17 cellular contexts compared by ENCODE assay signal in genomic region chr3:193851416-193851815, GRCh38.
A peak's percentile ranks its signal among the peaks of the same experiment; 100 is the strongest.
DNase-seq lines count a peak whose midpoint lies in the region; ATAC-seq, FAIRE-seq and TF ChIP-seq lines count a peak whose summit lies in the region.
"Had no signal": no experiment of that assay in that cellular context is flagged by ENCODE, and none has a peak within 500 bp of the region (broad histone marks: within the 10 kb centered on the region; RNA-seq: fewer than 3 reads in every experiment).

No MANE protein-coding gene starts in this region.

- no peaks in the 10 kb centered on the region for H3K9me3 ChIP-seq in K562 (replicated peaks; ENCODE audit: control insufficient read depth, insufficient read depth, low read depth, low read length)
- H3K9me3 ChIP-seq in CD4-positive, alpha-beta T cell (ENCODE audit: control insufficient read depth, low read length), result no peaks in the 10 kb centered on the region
- H3K9me3 ChIP-seq: SK-N-SH, uterus had no signal

- in situ Hi-C loops in K562 (cut with MboI), result no loop called here

- intact Hi-C loops in K562 (cut with micrococcal nuclease) (loop anchor here (5.0 kb wide), 2 partner anchors 61 to 151 kb away; no protein-coding TSS in a partner anchor), left ventricle myocardium superior (cut with micrococcal nuclease) (no loop called here), sciatic nerve (cut with DNase I) (loop anchor here (10.0 kb wide), 1 partner anchor 253 kb away; no protein-coding TSS in a partner anchor)
- intact Hi-C loops in CD4-positive, alpha-beta T cell (cut with DNase I, micrococcal nuclease), result no loop called here

- no peak overlapping the region for H3K4me3 ChIP-seq in K562
- H3K4me3 ChIP-seq: uterus had no signal

- no peak for TF ChIP-seq CTCF in K562 (IDR thresholded peaks at IDR 0.05 in 2 of 3, conservative IDR thresholded peaks at IDR 0.05 in 1 of 3; ENCODE audit: insufficient read depth in 2 of 3, low read depth in 1 of 3, low read length in 3 of 3)
- no peak for TF ChIP-seq CTCF in CD4-positive, alpha-beta T cell (IDR thresholded peaks at IDR 0.05)

- CTCF ChIA-PET in K562 (lab: Yijun Ruan, JAX; ENCODE audit: low intra/inter-chr PET ratio), result no interaction called here
- CTCF ChIA-PET in CD4-positive, alpha-beta T cell (lab: Charles Lee), result no interaction called here

- peak overlapping the region; percentile 59 for H3K27ac ChIP-seq in K562 (ENCODE audit: extremely low read depth, low read depth, low read length)
- no peak overlapping the region for H3K27ac ChIP-seq in CD4-positive, alpha-beta T cell (ENCODE audit: low read depth, low read length)
- H3K27ac ChIP-seq: uterus had no signal

- peak overlapping the region; percentile 78 for H2AFZ ChIP-seq in K562 (ENCODE audit: low read depth, low read length)

- no peak for TF ChIP-seq RAD21 in K562 (CRISPR knock-in tag; conservative IDR thresholded peaks at IDR 0.05 in 1 of 2, IDR thresholded peaks at IDR 0.05 in 1 of 2)

- H3K4me1 Mint-ChIP-seq in CD4-positive, alpha-beta T cell (ENCODE audit: low read depth), result no peaks in the 10 kb centered on the region

- TF ChIP-seq EP300 in K562 (IDR thresholded peaks at IDR 0.05; ENCODE audit: low read length), result peak; percentile 65

- FAIRE-seq in K562 (lab: Jason Lieb, UNC), result peak; percentile 78

- no peak for TF ChIP-seq POLR2A in K562 (conservative IDR thresholded peaks at IDR 0.05)

- BruUV-seq in K562 (replicated peaks; lab: Mats Ljungman, UMichigan), result no TSS peak

- H3K36me3 Mint-ChIP-seq in CD4-positive, alpha-beta T cell (ENCODE audit: low read depth), result no peaks in the 10 kb centered on the region

- no peaks in the 10 kb centered on the region for H3K9me3 Mint-ChIP-seq in CD4-positive, alpha-beta T cell
- H3K9me3 Mint-ChIP-seq: activated T-cell treated with anti-CD3 and anti-CD28 coated beads, Interleukin-2, amount 50 U/mL, for 72 hours had no signal

- peak overlapping the region in 1 of 2 experiments; percentile 38; a peak in 2 of 4 replicates for H3K9ac ChIP-seq in K562 (ENCODE audit: insufficient read depth in 1 of 2, low read depth in 2 of 2, low read length in 2 of 2)
- H3K9ac ChIP-seq: SK-N-SH had no signal

- no peaks in the 10 kb centered on the region for H3K9me1 ChIP-seq in K562 (ENCODE audit: control insufficient read depth, insufficient read depth, low read length)

- H3K36me3 ChIP-seq in K562 (ENCODE audit: control insufficient read depth, insufficient read depth, low read length), result no peaks in the 10 kb centered on the region
- H3K36me3 ChIP-seq: uterus had no signal

- no peak overlapping the region for H3K4me3 Mint-ChIP-seq in CD4-positive, alpha-beta T cell
- H3K4me3 Mint-ChIP-seq: activated T-cell treated with anti-CD3 and anti-CD28 coated beads, Interleukin-2, amount 50 U/mL, for 72 hours; B cell had no signal

- H3K27me3 Mint-ChIP-seq in CD4-positive, alpha-beta T cell, result no peaks in the 10 kb centered on the region

- DNase-seq in HT-29 (ENCODE audit: low spot score), result peak; percentile 83
- DNase-seq in K562 (ENCODE audit: extremely low read depth in 1 of 4, low spot score in 3 of 4), result peak; percentile 34 to 69 (median 42)
- no peak for DNase-seq in left ventricle myocardium superior
- no peak for DNase-seq in sciatic nerve (ENCODE audit: low spot score)
- DNase-seq in COLO829 (ENCODE audit: low spot score), result no peak
- DNase-seq in CD4-positive, alpha-beta T cell, result no peak
- DNase-seq: activated CD4-positive, alpha-beta T cell treated with anti-CD3 and anti-CD28 coated beads, Interleukin-2, amount 50 U/mL, for 1 hour; activated T-cell treated with anti-CD3 and anti-CD28 coated beads, Interleukin-2, amount 50 U/mL, for 72 hours; hippocampal formation; NCI-H1417 treated with DMSO at 0.1 percent for 48 hours; SK-N-SH; stimulated activated CD4-positive, alpha-beta T cell treated with anti-CD3 and anti-CD28 coated beads, Interleukin-4, amount 100 ng/mL, for 4 hours; uterus had no signal

- 6% methylated on average over 3 of the region's 3 CpGs for WGBS in K562 (ENCODE audit: insufficient coverage, low coverage, missing lambda C conversion rate)

- ATAC-seq in K562, result peak; percentile 19; the same call in 1 of the 3 replicates
- ATAC-seq in left ventricle myocardium superior, result peak; percentile 44
- peak; percentile 37 for ATAC-seq in sciatic nerve
- no peak for ATAC-seq in CD4-positive, alpha-beta T cell (ENCODE audit: poor library complexity)
- no peak for ATAC-seq in HG02840 (IDR thresholded peaks at IDR 0.05; ENCODE audit: low FRiP score, unreplicated experiment)
- no peak for ATAC-seq in HG02884 (IDR thresholded peaks at IDR 0.05; ENCODE audit: unreplicated experiment)
- ATAC-seq: activated T-cell treated with anti-CD3 and anti-CD28 coated beads, Interleukin-2, amount 50 U/mL, for 72 hours; left colon had no signal

- H4K20me1 ChIP-seq in K562 (replicated peaks; ENCODE audit: control insufficient read depth, insufficient read depth, low read length), result no peaks in the 10 kb centered on the region

- H3K27ac Mint-ChIP-seq in CD4-positive, alpha-beta T cell, result no peak overlapping the region
- H3K27ac Mint-ChIP-seq: activated T-cell treated with anti-CD3 and anti-CD28 coated beads, Interleukin-2, amount 50 U/mL, for 72 hours; B cell had no signal

- H3K4me2 ChIP-seq in K562 (ENCODE audit: insufficient read depth, low read length), result peak overlapping the region; percentile 12; the same call in 1 of the 2 replicates
- H3K4me2 ChIP-seq: SK-N-SH had no signal

- H3K79me2 ChIP-seq in K562 (ENCODE audit: control insufficient read depth, insufficient read depth, low read length), result no peaks in the 10 kb centered on the region

- peaks cover 11 to 58% of the 10 kb centered on the region in 2 experiments; a peak in 4 of 5 replicates for H3K4me1 ChIP-seq in K562 (replicated peaks in 1 of 2; ENCODE audit: control insufficient read depth in 2 of 2, insufficient read depth in 2 of 2, low read length in 2 of 2)
- H3K4me1 ChIP-seq: uterus had no signal

- POLR2A ChIA-PET in K562 (lab: Yijun Ruan, JAX), result interaction anchor here (0.9 to 1.2 kb wide), 2 partner anchors 8 to 14 kb away, joined by 3 read pairs; no protein-coding TSS in a partner anchor
- POLR2A ChIA-PET in CD4-positive, alpha-beta T cell (lab: Charles Lee), result no interaction called here

- H3K27me3 ChIP-seq in K562 (ENCODE audit: control insufficient read depth in 2 of 2, insufficient read depth in 2 of 2, low read length in 2 of 2), result no peaks in the 10 kb centered on the region
- no peaks in the 10 kb centered on the region for H3K27me3 ChIP-seq in CD4-positive, alpha-beta T cell (ENCODE audit: control insufficient read depth, insufficient read depth, low read length)
- H3K27me3 ChIP-seq: uterus had no signal

TF ChIP-seq in K562, 482 proteins besides CTCF, POLR2A, EP300 and RAD21 (continues in another document):
- TF ChIP-seq ZKSCAN1 (IDR thresholded peaks at IDR 0.05; ENCODE audit: low read depth, low read length) (no peak), MEIS2 (IDR thresholded peaks at IDR 0.05; ENCODE audit: partially characterized antibody) (peak; percentile 50), ZNF41 (CRISPR knock-in tag; conservative IDR thresholded peaks at IDR 0.05) (0 out of 2 replicates have a peak, but pooled peaks have one; percentile 25), JUND (IDR thresholded peaks at IDR 0.05; ENCODE audit: borderline replicate concordance, low read depth, low read length) (0 out of 2 replicates have a peak, but pooled peaks have one; percentile 6), JUND (tag; IDR thresholded peaks at IDR 0.05; ENCODE audit: borderline replicate concordance, low read depth, low read length) (peak; percentile 29; the same call in 1 of the 3 replicates), NFIC (IDR thresholded peaks at IDR 0.05) (0 out of 2 replicates have a peak, but pooled peaks have one; percentile 8), SP1 (CRISPR knock-in tag; IDR thresholded peaks at IDR 0.05) (no peak), SMAD4 (CRISPR knock-in tag; conservative IDR thresholded peaks at IDR 0.05) (no peak; the same call in 1 of the 2 replicates), POLR3G (IDR thresholded peaks at IDR 0.05; ENCODE audit: extremely low read depth, insufficient read length, insufficient replicate concordance) (no peak), HDGF (IDR thresholded peaks at IDR 0.05) (0 out of 2 replicates have a peak, but pooled peaks have one; percentile 41), NCOA2 (IDR thresholded peaks at IDR 0.05; ENCODE audit: partially characterized antibody in 2 of 2) (peak in 1 of 2 experiments; percentile 0), SOX6 (IDR thresholded peaks at IDR 0.05) (peak; percentile 73), MECOM (CRISPR knock-in tag; IDR thresholded peaks at IDR 0.05) (0 out of 2 replicates have a peak, but pooled peaks have one; percentile 48), RCOR1 (IDR thresholded peaks at IDR 0.05; ENCODE audit: borderline replicate concordance in 1 of 2, low read depth in 2 of 2, low read length in 2 of 2) (peak in 1 of 2 experiments; percentile 63; a peak in 1 of 4 replicates), RBM25 (IDR thresholded peaks at IDR 0.05; ENCODE audit: low read depth, low read length, severe bottlenecking) (peak; percentile 74), ZNF280B (CRISPR knock-in tag; IDR thresholded peaks at IDR 0.05) (no peak), NR2C2 (CRISPR knock-in tag; IDR thresholded peaks at IDR 0.05) (no peak), NR2C2 (tag; IDR thresholded peaks at IDR 0.05) (0 out of 2 replicates have a peak, but pooled peaks have one; percentile 10), TBL1XR1 (IDR thresholded peaks at IDR 0.05; ENCODE audit: low read length in 2 of 2) (peak in 1 of 2 experiments; percentile 54; a peak in 1 of 4 replicates), BCOR (IDR thresholded peaks at IDR 0.05) (peak; percentile 87), WHSC1 (IDR thresholded peaks at IDR 0.05; ENCODE audit: low read length) (no peak), BRD9 (IDR thresholded peaks at IDR 0.05; ENCODE audit: low read depth, partially characterized antibody) (peak; percentile 99)

Comparison
In these comparisons a context has a peak if more than half of its experiments do, and no peak if none do; other contexts are left out.
1. DNase-seq: peak in HT-29 (single experiment) and K562 (4 of 4); none in left ventricle myocardium superior (single experiment), sciatic nerve (single experiment), COLO829 (single experiment) and CD4-positive, alpha-beta T cell (0 of 10).
2. ATAC-seq: peak in K562 (single experiment), left ventricle myocardium superior (single experiment) and sciatic nerve (single experiment); none in CD4-positive, alpha-beta T cell (single experiment), HG02840 (single experiment) and HG02884 (single experiment).
3. intact Hi-C loops: an anchor here in K562 (5.0 kb wide) and sciatic nerve (10.0 kb wide); none called in left ventricle myocardium superior and CD4-positive, alpha-beta T cell.